7 cellular contexts compared by ENCODE assay signal in genomic region chr17:18262111-18262510, GRCh38. TPM values are rescaled to one million over a fixed set of nuclear protein-coding genes. Genes with fewer than 3 reads are reported as not detected.
DNase-seq lines count a peak whose midpoint lies in the region; ATAC-seq and TF ChIP-seq lines count a peak whose summit lies in the region.
"Had no signal": no experiment of that assay in that cellular context is flagged by ENCODE, and none has a peak within 500 bp of the region (broad histone marks: within the 10 kb centered on the region; RNA-seq: fewer than 3 reads in every experiment).

No MANE protein-coding gene starts in this region.

- H3K36me3 ChIP-seq in NT2/D1 (ENCODE audit: insufficient read depth, insufficient read length, low read length) (peaks cover 31% of the 10 kb centered on the region), mammary epithelial cell (ENCODE audit: insufficient read depth, low read length) (no peaks in the 10 kb centered on the region)
- H3K36me3 ChIP-seq: SJCRH30 had no signal

- dilution Hi-C loops in mammary epithelial cell (cut with HindIII; ENCODE audit: low sequenced_read_pairs): no loop called here

- WGBS in mammary epithelial cell (ENCODE audit: low coverage, missing lambda C conversion rate): 32% methylated on average over 2 of the region's 2 CpGs

- DNase-seq in NT2/D1 (ENCODE audit: low read depth, low spot score): no peak
- DNase-seq in mammary epithelial cell: peak; percentile 40
- no peak for DNase-seq in progenitor cell of endocrine pancreas (ENCODE audit: low spot score, unreplicated experiment)
- no peak for DNase-seq in NCI-H1694 (lab: John Stamatoyannopoulos, UW)
- no peak for DNase-seq in putamen (ENCODE audit: low spot score)
- DNase-seq: SJCRH30 had no signal

- H3K4me2 ChIP-seq in mammary epithelial cell (ENCODE audit: insufficient read depth, low read depth, low read length): peak overlapping the region; percentile 92

- H3K27me3 ChIP-seq in NT2/D1 (ENCODE audit: insufficient read depth, insufficient read length): no peaks in the 10 kb centered on the region
- H3K27me3 ChIP-seq in mammary epithelial cell (ENCODE audit: insufficient read depth, low read length): no peaks in the 10 kb centered on the region
- H3K27me3 ChIP-seq: SJCRH30 had no signal

- H3K79me2 ChIP-seq in mammary epithelial cell (ENCODE audit: insufficient read depth, low read length): peaks cover 42% of the 10 kb centered on the region

- peaks cover 16% of the 10 kb centered on the region for H3K4me1 Mint-ChIP-seq in progenitor cell of endocrine pancreas (ENCODE audit: low read depth)

- TF ChIP-seq CTCF in mammary epithelial cell (conservative IDR thresholded peaks at IDR 0.05 in 1 of 2, IDR thresholded peaks at IDR 0.05 in 1 of 2; ENCODE audit: extremely low read depth in 1 of 2, insufficient read depth in 1 of 2, low read depth in 1 of 2, low read length in 2 of 2): no peak
- TF ChIP-seq CTCF in progenitor cell of endocrine pancreas (IDR thresholded peaks at IDR 0.05; ENCODE audit: unreplicated experiment): no peak

- peak overlapping the region; percentile 41 for H3K27ac Mint-ChIP-seq in progenitor cell of endocrine pancreas

- H3K27me3 Mint-ChIP-seq in progenitor cell of endocrine pancreas: no peaks in the 10 kb centered on the region

- H3K9me3 Mint-ChIP-seq in progenitor cell of endocrine pancreas (ENCODE audit: low read depth): no peaks in the 10 kb centered on the region

- H3K4me3 ChIP-seq in NT2/D1 (ENCODE audit: insufficient read length, low read depth): no peak overlapping the region
- peak overlapping the region in 1 of 3 experiments; percentile 93 for H3K4me3 ChIP-seq in mammary epithelial cell (replicated peaks in 1 of 3; ENCODE audit: insufficient read depth in 1 of 3, low read depth in 2 of 3, low read length in 3 of 3)

- no peak for ATAC-seq in GM21423 (IDR thresholded peaks at IDR 0.05; ENCODE audit: unreplicated experiment)

- H3K9me3 ChIP-seq in NT2/D1 (ENCODE audit: insufficient read depth, low read length) (no peaks in the 10 kb centered on the region), mammary epithelial cell (replicated peaks; ENCODE audit: insufficient read depth, low read length) (no peaks in the 10 kb centered on the region)
- H3K9me3 ChIP-seq: SJCRH30 had no signal

- no peak overlapping the region for H2AFZ ChIP-seq in mammary epithelial cell (ENCODE audit: low read depth, low read length)

- H3K4me3 Mint-ChIP-seq in progenitor cell of endocrine pancreas (ENCODE audit: low read depth): peak overlapping the region; percentile 80

- H3K27ac ChIP-seq in mammary epithelial cell (ENCODE audit: insufficient read depth, low read depth, low read length): peak overlapping the region; percentile 92
- H3K27ac ChIP-seq: SJCRH30 had no signal

- no peaks in the 10 kb centered on the region for H4K20me1 ChIP-seq in mammary epithelial cell (ENCODE audit: insufficient read depth, low read length)

- intact Hi-C loops in mammary epithelial cell (cut with micrococcal nuclease): no loop called here

- in situ Hi-C loops in mammary epithelial cell (cut with MboI; ENCODE audit: low sequenced_read_pairs in 2 of 2): no loop called here

- no TSS peak for BruUV-seq in mammary epithelial cell (replicated peaks; lab: Mats Ljungman, UMichigan)

- peaks cover 5% of the 10 kb centered on the region for H3K36me3 Mint-ChIP-seq in progenitor cell of endocrine pancreas (ENCODE audit: insufficient read depth)

- H3K4me1 ChIP-seq in NT2/D1 (ENCODE audit: insufficient read depth, insufficient read length) (no peaks in the 10 kb centered on the region), mammary epithelial cell (ENCODE audit: insufficient read depth, low read length) (peaks cover 32% of the 10 kb centered on the region)

- H3K9ac ChIP-seq in NT2/D1 (ENCODE audit: insufficient read length, low read depth) (peak overlapping the region; percentile 90), mammary epithelial cell (ENCODE audit: insufficient read depth, low read length) (no peak overlapping the region)

- CTCF ChIA-PET in mammary epithelial cell (lab: Charles Lee; ENCODE audit: low non-redundant PET): no interaction called here

RNA-seq across cellular contexts. Expression of gene MIEF2, which starts 1.6 kb away (rescaled TPM):
- total RNA-seq in mammary epithelial cell (10 to 100 TPM; 11.9 to 56.3 TPM), progenitor cell of endocrine pancreas (18.4 and 22.2 TPM in 2 replicates)
- polyA plus RNA-seq in mammary epithelial cell: 7.7 TPM
- 27.9 TPM for polyA minus RNA-seq in mammary epithelial cell

RNA-seq across cellular contexts. Expression of gene FLII, which starts 3.6 kb away (rescaled TPM):
- total RNA-seq in mammary epithelial cell (100 to 1,000 TPM; 301 to 439 TPM), progenitor cell of endocrine pancreas (256 and 260 TPM in 2 replicates)
- polyA plus RNA-seq in mammary epithelial cell: 412 TPM
- polyA minus RNA-seq in mammary epithelial cell: 417 TPM

RNA-seq across cellular contexts. Expression of gene LLGL1, which starts 36.7 kb away (rescaled TPM):
- total RNA-seq in mammary epithelial cell (10 to 100 TPM; 35.2 to 50.0 TPM), progenitor cell of endocrine pancreas (75.8 and 76.7 TPM in 2 replicates)
- polyA plus RNA-seq in mammary epithelial cell: 37.6 TPM
- 20.3 TPM for polyA minus RNA-seq in mammary epithelial cell

RNA-seq across cellular contexts. Expression of gene TOP3A, which starts 52.7 kb away (rescaled TPM):
- 10 to 100 TPM; 27.2 to 36.4 TPM for total RNA-seq in mammary epithelial cell
- 15.2 TPM for polyA plus RNA-seq in mammary epithelial cell
- polyA minus RNA-seq in mammary epithelial cell: 71.6 TPM
- total RNA-seq in progenitor cell of endocrine pancreas: 60.4 and 63.2 TPM in 2 replicates

RNA-seq across cellular contexts. Expression of gene SMCR8, which starts 53.0 kb away (rescaled TPM):
- total RNA-seq in mammary epithelial cell (10 to 100 TPM; 15.2 to 21.5 TPM), progenitor cell of endocrine pancreas (16.6 and 17.7 TPM in 2 replicates)
- polyA plus RNA-seq in mammary epithelial cell: 9.7 TPM
- 31.2 TPM for polyA minus RNA-seq in mammary epithelial cell
